ENCODE assay signal across 20 cellular contexts in the genomic region with DNA sequence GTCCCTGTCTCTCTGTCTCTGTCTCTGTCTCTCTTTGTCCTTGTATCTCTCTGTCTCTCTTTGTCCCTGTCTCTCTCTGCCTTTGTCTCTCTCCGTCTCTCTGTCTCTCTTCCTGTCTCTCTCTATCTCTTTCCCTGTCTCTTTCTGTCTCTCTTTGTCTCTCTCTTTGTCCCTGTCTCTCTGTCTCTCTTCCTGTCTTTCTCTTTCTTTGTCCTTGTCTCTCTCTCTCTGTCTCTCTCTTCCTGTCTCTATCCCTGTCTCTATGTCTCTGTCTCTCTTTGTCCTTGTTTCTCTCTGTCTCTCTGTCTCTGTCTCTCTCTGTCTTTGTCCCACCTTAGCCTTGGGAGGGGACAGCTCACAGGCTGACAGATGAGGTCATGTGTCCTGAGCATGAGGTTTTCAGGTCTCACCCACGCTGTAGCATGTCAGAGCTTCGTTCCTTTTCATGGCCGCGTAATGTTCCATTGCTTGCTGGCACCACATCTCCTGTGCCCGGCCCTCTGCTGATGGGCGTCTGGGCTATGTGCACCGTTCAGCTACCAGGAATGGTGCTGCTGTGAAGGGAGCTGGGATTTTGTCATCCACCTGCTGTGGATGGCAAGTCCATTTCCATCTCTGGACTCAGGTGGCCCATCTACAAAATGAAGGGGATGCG. TPM values are rescaled to one million over a fixed set of nuclear protein-coding genes. Genes with fewer than 3 reads are reported as not detected.
"Had no signal": no experiment of that assay in that cellular context is flagged by ENCODE, and none has a peak within 500 bp of the region (broad histone marks: within the 10 kb centered on the region; RNA-seq: fewer than 3 reads in every experiment).

No MANE protein-coding gene starts in this region.

- H3K4me3 Mint-ChIP-seq: activated CD4-positive, alpha-beta T cell treated with anti-CD3 and anti-CD28 coated beads, Interleukin-2, amount 10 ng/mL, durations not matched to agents 7 days and 5 days; activated CD8-positive, alpha-beta T cell treated with anti-CD3 and anti-CD28 coated beads, Interleukin-2, amount 10 ng/mL, durations not matched to agents 7 days and 5 days; activated T-cell treated with anti-CD3 and anti-CD28 coated beads, Interleukin-2, amount 50 U/mL, for 24 hours; mesothelial cell of epicardium; stimulated activated naive CD8-positive, alpha-beta T cell treated with anti-CD3 and anti-CD28 coated beads, Interleukin-15, Interleukin-2, amounts not matched to agents 100 ng/mL and 50 ng/mL, for 24 hours had no signal

- DNase-seq: activated CD4-positive, alpha-beta T cell treated with anti-CD3 and anti-CD28 coated beads, Interleukin-2, amount 10 ng/mL, durations not matched to agents 7 days and 5 days; activated CD8-positive, alpha-beta T cell treated with anti-CD3 and anti-CD28 coated beads, Interleukin-2, amount 10 ng/mL, durations not matched to agents 7 days and 5 days; activated naive CD4-positive, alpha-beta T cell treated with Interleukin-2 at 50 U/mL for 16 hours; activated T-cell treated with anti-CD3 and anti-CD28 coated beads, Interleukin-2, amount 50 U/mL, for 24 hours; brain microvascular endothelial cell; dermis blood vessel endothelial cell; effector memory CD4-positive, alpha-beta T cell; left cardiac atrium; lower lobe of right lung had no signal

- FAIRE-seq: urothelium cell line had no signal

- H3K9me3 Mint-ChIP-seq: activated CD4-positive, alpha-beta T cell treated with anti-CD3 and anti-CD28 coated beads, Interleukin-2, amount 10 ng/mL, durations not matched to agents 7 days and 5 days; activated T-cell treated with anti-CD3 and anti-CD28 coated beads, Interleukin-2, amount 50 U/mL, for 24 hours; activated T-helper 2 cell treated with anti-CD3 and anti-CD28 coated beads, Interferon-gamma antibody, Interleukin-2, Interleukin-4, amounts not matched to agents 10 μg/mL and 5 μg/mL and 100 μg/mL, durations not matched to agents 14 hours and 24 hours and 36 hours; mesothelial cell of epicardium; stimulated activated naive CD8-positive, alpha-beta T cell treated with anti-CD3 and anti-CD28 coated beads, Interleukin-15, Interleukin-2, amounts not matched to agents 100 ng/mL and 50 ng/mL, for 24 hours; T-helper 1 cell treated with Interleukin-12 subunit alpha and Interleukin-12 subunit beta and Interleukin-4 antibody, amounts not matched to agents 30 μg/mL and 1 μg/mL, for 36 hours had no signal

- H3K4me3 ChIP-seq: esophagus muscularis mucosa, gastroesophageal sphincter, lower lobe of right lung, tibial nerve had no signal

- H3K36me3 ChIP-seq: brain microvascular endothelial cell, esophagus muscularis mucosa, gastroesophageal sphincter, lower lobe of right lung, tibial nerve had no signal

- H3K27me3 ChIP-seq: brain microvascular endothelial cell had no signal

- ATAC-seq: activated CD4-positive, CD25-positive, alpha-beta regulatory T cell treated with anti-CD3 and anti-CD28 coated beads, Interleukin-2, amount 50 U/mL, for 24 hours; activated CD8-positive, alpha-beta T cell treated with anti-CD3 and anti-CD28 coated beads, Interleukin-2, amount 10 ng/mL, durations not matched to agents 7 days and 5 days; gastroesophageal sphincter; left cardiac atrium had no signal

- H3K27ac ChIP-seq: brain microvascular endothelial cell, esophagus muscularis mucosa, gastroesophageal sphincter, lower lobe of right lung, tibial nerve had no signal

- H3K36me3 Mint-ChIP-seq: mesothelial cell of epicardium had no signal

- H3K27ac Mint-ChIP-seq: activated CD8-positive, alpha-beta T cell treated with anti-CD3 and anti-CD28 coated beads, Interleukin-2, amount 10 ng/mL, durations not matched to agents 7 days and 5 days; activated T-cell treated with anti-CD3 and anti-CD28 coated beads, Interleukin-2, amount 50 U/mL, for 24 hours; activated T-helper 2 cell treated with anti-CD3 and anti-CD28 coated beads, Interferon-gamma antibody, Interleukin-2, Interleukin-4, amounts not matched to agents 10 μg/mL and 5 μg/mL and 100 μg/mL, durations not matched to agents 14 hours and 24 hours and 36 hours; mesothelial cell of epicardium; stimulated activated naive CD8-positive, alpha-beta T cell treated with anti-CD3 and anti-CD28 coated beads, Interleukin-15, Interleukin-2, amounts not matched to agents 100 ng/mL and 50 ng/mL, for 24 hours; T-helper 1 cell treated with Interleukin-12 subunit alpha and Interleukin-12 subunit beta and Interleukin-4 antibody, amounts not matched to agents 30 μg/mL and 1 μg/mL, for 36 hours had no signal

- H3K9me3 ChIP-seq: esophagus muscularis mucosa, gastroesophageal sphincter, lower lobe of right lung, tibial nerve had no signal

RNA-seq across cellular contexts. Expression of gene TP73, which starts 27.6 kb away (rescaled TPM):
- total RNA-seq: dermis blood vessel endothelial cell, esophagus muscularis mucosa, osteoblast had no signal
- polyA plus RNA-seq: neural cell had no signal
